8 cellular contexts compared by ENCODE assay signal in genomic region chr16:78098544-78099371, GRCh38. TPM values are rescaled to one million over a fixed set of nuclear protein-coding genes. Genes with fewer than 3 reads are reported as not detected.
DNase-seq lines count a peak whose midpoint lies in the region; ATAC-seq, FAIRE-seq and TF ChIP-seq lines count a peak whose summit lies in the region.

No MANE protein-coding gene starts in this region.

- H3K9me2 ChIP-seq in OCI-LY1 (ENCODE audit: low read depth, low read length): no peaks in the 10 kb centered on the region

- H3K4me1 ChIP-seq in OCI-LY1 (ENCODE audit: insufficient read depth, low read length, severe bottlenecking) (peaks cover 13% of the 10 kb centered on the region), endocrine pancreas (ENCODE audit: control insufficient read depth, insufficient read depth, low read length) (no peaks in the 10 kb centered on the region), osteoblast (ENCODE audit: insufficient read depth, low read length) (peaks cover 5% of the 10 kb centered on the region)

- no peak for TF ChIP-seq CTCF in OCI-LY1 (IDR thresholded peaks at IDR 0.05; ENCODE audit: low read length)
- no peak for TF ChIP-seq CTCF in osteoblast (IDR thresholded peaks at IDR 0.05; ENCODE audit: extremely low read depth, low read depth, low read length)

- DNase-seq in DMS114 treated with DMSO at 0.1 percent for 48 hours (lab: John Stamatoyannopoulos, UW; ENCODE audit: unreplicated experiment) (peak; percentile 34), osteoblast (ENCODE audit: insufficient read length, low spot score, missing footprints) (no peak), NCI-H1048 (lab: John Stamatoyannopoulos, UW) (no peak), GM19239 (ENCODE audit: insufficient read length, low spot score) (no peak), hippocampal formation (lab: John Stamatoyannopoulos, UW) (no peak)

- H3K4me3 ChIP-seq in OCI-LY1 (ENCODE audit: low read depth, low read length, poor library complexity, severe bottlenecking): peak overlapping the region; percentile 74
- peak overlapping the region; percentile 78 for H3K4me3 ChIP-seq in endocrine pancreas (ENCODE audit: control insufficient read depth, insufficient read depth, low read length)
- H3K4me3 ChIP-seq in osteoblast (ENCODE audit: insufficient read depth, low read length): peak overlapping the region; percentile 99

- no peak for ATAC-seq in HG02885 (IDR thresholded peaks at IDR 0.05; ENCODE audit: poor library complexity, unreplicated experiment)

- peak overlapping the region; percentile 59 for H3K9ac ChIP-seq in OCI-LY1 (ENCODE audit: low read length)
- H3K9ac ChIP-seq in endocrine pancreas (ENCODE audit: control insufficient read depth, insufficient read depth, low read length): no peak overlapping the region

- 0 out of 2 replicates have a peak, but pooled peaks cover under 1% of the 10 kb centered on the region for H3K27me3 ChIP-seq in OCI-LY1 (ENCODE audit: insufficient read depth, low read length)
- no peaks in the 10 kb centered on the region for H3K27me3 ChIP-seq in endocrine pancreas (ENCODE audit: control insufficient read depth, insufficient read depth, low read length)
- H3K27me3 ChIP-seq in osteoblast (ENCODE audit: insufficient read depth, low read length): peaks cover under 1% of the 10 kb centered on the region

- FAIRE-seq in GM19239 (lab: Jason Lieb, UNC): no peak

- peak overlapping the region; percentile 29 for H3K27ac ChIP-seq in OCI-LY1 (ENCODE audit: low read depth, low read length, poor library complexity, severe bottlenecking)
- peak overlapping the region; percentile 74 for H3K27ac ChIP-seq in osteoblast (ENCODE audit: low read depth, low read length)

- no peaks in the 10 kb centered on the region for H3F3A ChIP-seq in OCI-LY1 (ENCODE audit: insufficient read depth, low read length)

- H3K79me2 ChIP-seq in OCI-LY1 (ENCODE audit: insufficient read depth, low read length): no peaks in the 10 kb centered on the region
- no peaks in the 10 kb centered on the region for H3K79me2 ChIP-seq in osteoblast (ENCODE audit: insufficient read depth, low read length)

- H4K20me1 ChIP-seq in OCI-LY1 (ENCODE audit: insufficient read depth, low read length): no peaks in the 10 kb centered on the region
- H4K20me1 ChIP-seq in osteoblast (ENCODE audit: insufficient read depth, low read length): no peaks in the 10 kb centered on the region

- H3K4me2 ChIP-seq in OCI-LY1 (ENCODE audit: low read length) (peak overlapping the region; percentile 74), osteoblast (ENCODE audit: insufficient read depth, low read length) (peak overlapping the region; percentile 86)

- no peaks in the 10 kb centered on the region for H3K9me3 ChIP-seq in OCI-LY1 (ENCODE audit: low read length)
- no peaks in the 10 kb centered on the region for H3K9me3 ChIP-seq in endocrine pancreas (ENCODE audit: control insufficient read depth, low read length)
- H3K9me3 ChIP-seq in osteoblast (ENCODE audit: low read depth, low read length): no peaks in the 10 kb centered on the region

- H2AFZ ChIP-seq in OCI-LY1 (ENCODE audit: low read length) (peak overlapping the region; percentile 31; the same call in 1 of the 2 replicates), osteoblast (ENCODE audit: low read length) (peak overlapping the region; percentile 95)

- no peaks in the 10 kb centered on the region for H3K36me3 ChIP-seq in OCI-LY1 (ENCODE audit: insufficient read depth, low read length)
- no peaks in the 10 kb centered on the region for H3K36me3 ChIP-seq in endocrine pancreas (ENCODE audit: control insufficient read depth, insufficient read depth, low read length)
- H3K36me3 ChIP-seq in osteoblast (ENCODE audit: insufficient read depth, low read length): no peaks in the 10 kb centered on the region

RNA-seq across cellular contexts. Expression of gene WWOX, which starts 0.7 kb away (rescaled TPM):
- 23.3 and 23.9 TPM in 2 replicates for total RNA-seq in osteoblast
